Comparison of ENCODE assay signal across 19 cellular contexts in the genomic region with DNA sequence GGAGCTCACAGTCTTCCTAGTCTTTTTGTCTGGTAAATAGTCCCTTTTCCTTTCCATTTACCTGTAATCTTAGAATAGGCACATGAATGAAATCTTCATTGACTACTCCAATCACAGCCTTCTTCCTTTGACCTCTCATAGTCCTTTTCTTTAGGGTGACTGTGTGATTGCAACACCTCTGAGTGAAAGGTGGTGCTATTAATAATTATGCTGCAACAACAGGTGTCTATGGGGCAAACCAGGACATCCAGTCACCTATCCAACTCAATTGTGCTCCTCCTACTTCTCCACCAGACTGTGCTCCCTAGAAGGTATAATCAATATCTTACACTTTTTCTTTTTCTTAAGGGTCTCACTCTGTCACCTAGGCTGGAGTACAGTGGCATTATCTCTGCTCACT. TPM values are rescaled to one million over a fixed set of nuclear protein-coding genes. Genes with fewer than 3 reads are reported as not detected.
DNase-seq lines count a peak whose midpoint lies in the region; ATAC-seq and TF ChIP-seq lines count a peak whose summit lies in the region.
"Had no signal": no experiment of that assay in that cellular context is flagged by ENCODE, and none has a peak within 500 bp of the region (broad histone marks: within the 10 kb centered on the region; RNA-seq: fewer than 3 reads in every experiment).

No MANE protein-coding gene starts in this region.

- H3K27ac Mint-ChIP-seq in CD4-positive, CD25-positive, alpha-beta regulatory T cell, result peak overlapping the region; percentile 38 to 96 (median 78)
- H3K27ac Mint-ChIP-seq in CD8-positive, alpha-beta memory T cell, result peak overlapping the region; percentile 20 to 99 (median 92)
- H3K27ac Mint-ChIP-seq in activated naive CD8-positive, alpha-beta T cell treated with anti-CD3 and anti-CD28 coated beads for 36 hours, result peak overlapping the region; percentile 93
- peak overlapping the region; percentile 89 to 93 for H3K27ac Mint-ChIP-seq in natural killer cell

- DNase-seq in CD4-positive, CD25-positive, alpha-beta regulatory T cell, result no peak
- DNase-seq in CD8-positive, alpha-beta memory T cell, result no peak
- DNase-seq in activated naive CD8-positive, alpha-beta T cell treated with anti-CD3 and anti-CD28 coated beads for 36 hours, result no peak
- DNase-seq in natural killer cell (no peak), T1000 (lab: John Stamatoyannopoulos, UW) (no peak), putamen (ENCODE audit: low spot score) (no peak), NCI-H2029 treated with DMSO at 0.1 percent for 48 hours (lab: John Stamatoyannopoulos, UW) (no peak)
- DNase-seq: anterior cingulate cortex; cerebellar nuclear complex; effector CD4-positive, alpha-beta T cell; glutamatergic neuron; left lung; mucosa of descending colon; NCI-H526; Right ventricle myocardium superior; upper lobe of right lung had no signal

- POLR2A ChIA-PET in CD8-positive, alpha-beta memory T cell (lab: Charles Lee), result no interaction called here

- no peak for ATAC-seq in CD4-positive, CD25-positive, alpha-beta regulatory T cell (ENCODE audit: low read depth in 2 of 2)
- no peak for ATAC-seq in natural killer cell
- ATAC-seq in HG03045 (IDR thresholded peaks at IDR 0.05; ENCODE audit: unreplicated experiment), result no peak
- ATAC-seq: left lung, mucosa of descending colon, sciatic nerve, upper lobe of right lung had no signal

- H3K27me3 ChIP-seq in CD4-positive, CD25-positive, alpha-beta regulatory T cell (ENCODE audit: control insufficient read depth, insufficient read depth, low read length), result no peaks in the 10 kb centered on the region
- H3K27me3 ChIP-seq in CD8-positive, alpha-beta memory T cell (ENCODE audit: insufficient read depth, low read length, poor library complexity, severe bottlenecking), result no peaks in the 10 kb centered on the region
- H3K27me3 ChIP-seq: left lung, upper lobe of right lung had no signal

- no peak for TF ChIP-seq CTCF in natural killer cell (IDR thresholded peaks at IDR 0.05)

- peaks cover 78% of the 10 kb centered on the region for H3K36me3 Mint-ChIP-seq in CD4-positive, CD25-positive, alpha-beta regulatory T cell
- peaks cover 17 to 87% (median 37%) of the 10 kb centered on the region in 3 donors for H3K36me3 Mint-ChIP-seq in CD8-positive, alpha-beta memory T cell
- H3K36me3 Mint-ChIP-seq in activated naive CD8-positive, alpha-beta T cell treated with anti-CD3 and anti-CD28 coated beads for 36 hours, result peaks cover 69% of the 10 kb centered on the region
- no peaks in the 10 kb centered on the region for H3K36me3 Mint-ChIP-seq in natural killer cell

- peaks cover 63% of the 10 kb centered on the region for H3K36me3 ChIP-seq in CD4-positive, CD25-positive, alpha-beta regulatory T cell (ENCODE audit: control insufficient read depth, insufficient read depth, low read length)
- H3K36me3 ChIP-seq in CD8-positive, alpha-beta memory T cell (ENCODE audit: insufficient read depth, low read length), result peaks cover 29% of the 10 kb centered on the region
- H3K36me3 ChIP-seq: upper lobe of right lung had no signal

- H3K9me3 Mint-ChIP-seq in CD4-positive, CD25-positive, alpha-beta regulatory T cell, result peaks cover 0 to 8% (median 0%) of the 10 kb centered on the region in 7 donors
- no peaks in the 10 kb centered on the region for H3K9me3 Mint-ChIP-seq in CD8-positive, alpha-beta memory T cell
- H3K9me3 Mint-ChIP-seq in activated naive CD8-positive, alpha-beta T cell treated with anti-CD3 and anti-CD28 coated beads for 36 hours, result peaks cover 8% of the 10 kb centered on the region
- H3K9me3 Mint-ChIP-seq in natural killer cell, result peaks cover 0 to 4% of the 10 kb centered on the region in 2 donors

- peaks cover 25 to 97% (median 84%) of the 10 kb centered on the region in 4 donors for H3K4me1 Mint-ChIP-seq in CD4-positive, CD25-positive, alpha-beta regulatory T cell
- H3K4me1 Mint-ChIP-seq in CD8-positive, alpha-beta memory T cell, result peaks cover 91 to 97% (median 96%) of the 10 kb centered on the region in 3 donors
- peaks cover 76% of the 10 kb centered on the region for H3K4me1 Mint-ChIP-seq in activated naive CD8-positive, alpha-beta T cell treated with anti-CD3 and anti-CD28 coated beads for 36 hours
- H3K4me1 Mint-ChIP-seq in natural killer cell, result peaks cover 94 to 96% of the 10 kb centered on the region in 2 donors

- CTCF ChIA-PET in CD8-positive, alpha-beta memory T cell (lab: Charles Lee), result interaction anchor here (2.3 kb wide), 1 partner anchor 51 kb away, joined by 6 read pairs; no protein-coding TSS in a partner anchor

- H3K9me3 ChIP-seq in CD4-positive, CD25-positive, alpha-beta regulatory T cell (ENCODE audit: control insufficient read depth in 2 of 2, low read length in 2 of 2), result no peaks in the 10 kb centered on the region
- no peaks in the 10 kb centered on the region for H3K9me3 ChIP-seq in CD8-positive, alpha-beta memory T cell (ENCODE audit: low read length)
- H3K9me3 ChIP-seq: left lung, mucosa of descending colon, upper lobe of right lung had no signal

- peak overlapping the region; percentile 11 for H3K4me3 ChIP-seq in CD4-positive, CD25-positive, alpha-beta regulatory T cell (ENCODE audit: low read depth, low read length)
- no peak overlapping the region for H3K4me3 ChIP-seq in CD8-positive, alpha-beta memory T cell (ENCODE audit: low read length)
- H3K4me3 ChIP-seq: left lung, mucosa of descending colon, upper lobe of right lung had no signal

- H3K4me1 ChIP-seq in CD4-positive, CD25-positive, alpha-beta regulatory T cell (ENCODE audit: control insufficient read depth, insufficient read depth, low read length, poor library complexity, severe bottlenecking), result peaks cover 85% of the 10 kb centered on the region
- H3K4me1 ChIP-seq in CD8-positive, alpha-beta memory T cell (ENCODE audit: insufficient read depth, low read length), result peaks cover 92% of the 10 kb centered on the region

- peak overlapping the region in 3 of 4 donors; percentile 50 to 92 (median 73) for H3K4me3 Mint-ChIP-seq in CD4-positive, CD25-positive, alpha-beta regulatory T cell
- H3K4me3 Mint-ChIP-seq in CD8-positive, alpha-beta memory T cell, result peak overlapping the region in 5 of 7 donors; percentile 3 to 89 (median 35)
- H3K4me3 Mint-ChIP-seq in activated naive CD8-positive, alpha-beta T cell treated with anti-CD3 and anti-CD28 coated beads for 36 hours, result no peak overlapping the region
- H3K4me3 Mint-ChIP-seq in natural killer cell, result peak overlapping the region; percentile 83

- H3K27me3 Mint-ChIP-seq in CD4-positive, CD25-positive, alpha-beta regulatory T cell, result no peaks in the 10 kb centered on the region
- H3K27me3 Mint-ChIP-seq in CD8-positive, alpha-beta memory T cell, result no peaks in the 10 kb centered on the region
- H3K27me3 Mint-ChIP-seq in activated naive CD8-positive, alpha-beta T cell treated with anti-CD3 and anti-CD28 coated beads for 36 hours, result no peaks in the 10 kb centered on the region
- no peaks in the 10 kb centered on the region for H3K27me3 Mint-ChIP-seq in natural killer cell (ENCODE audit: low read depth in 2 of 2)

- H3K27ac ChIP-seq in CD4-positive, CD25-positive, alpha-beta regulatory T cell (ENCODE audit: insufficient read depth, low read length, poor library complexity, severe bottlenecking), result peak overlapping the region; percentile 74
- no peak overlapping the region for H3K27ac ChIP-seq in CD8-positive, alpha-beta memory T cell (ENCODE audit: low read depth, low read length)
- H3K27ac ChIP-seq: left lung, upper lobe of right lung had no signal

- intact Hi-C loops in natural killer cell (cut with micrococcal nuclease), result no loop called here

RNA-seq across cellular contexts. Expression of a gene that starts 29.4 kb away (rescaled TPM):
- total RNA-seq in CD4-positive, CD25-positive, alpha-beta regulatory T cell, result 364 TPM
- 100 to 1,000 TPM; 320 to 435 (median 407) TPM for polyA plus RNA-seq in CD4-positive, CD25-positive, alpha-beta regulatory T cell
- 10 to 100 TPM; 54.4 to 58.2 TPM for total RNA-seq in CD8-positive, alpha-beta memory T cell
- 427 TPM for polyA plus RNA-seq in CD8-positive, alpha-beta memory T cell
- total RNA-seq in activated naive CD8-positive, alpha-beta T cell treated with anti-CD3 and anti-CD28 coated beads for 36 hours, result 10 to 100 TPM; 75.2 to 80.0 TPM
- 100 to 1,000 TPM; 234 to 312 (median 299) TPM for total RNA-seq in natural killer cell
- total RNA-seq: G401 had no signal
